8 cellular contexts compared by ENCODE assay signal in the genomic region with DNA sequence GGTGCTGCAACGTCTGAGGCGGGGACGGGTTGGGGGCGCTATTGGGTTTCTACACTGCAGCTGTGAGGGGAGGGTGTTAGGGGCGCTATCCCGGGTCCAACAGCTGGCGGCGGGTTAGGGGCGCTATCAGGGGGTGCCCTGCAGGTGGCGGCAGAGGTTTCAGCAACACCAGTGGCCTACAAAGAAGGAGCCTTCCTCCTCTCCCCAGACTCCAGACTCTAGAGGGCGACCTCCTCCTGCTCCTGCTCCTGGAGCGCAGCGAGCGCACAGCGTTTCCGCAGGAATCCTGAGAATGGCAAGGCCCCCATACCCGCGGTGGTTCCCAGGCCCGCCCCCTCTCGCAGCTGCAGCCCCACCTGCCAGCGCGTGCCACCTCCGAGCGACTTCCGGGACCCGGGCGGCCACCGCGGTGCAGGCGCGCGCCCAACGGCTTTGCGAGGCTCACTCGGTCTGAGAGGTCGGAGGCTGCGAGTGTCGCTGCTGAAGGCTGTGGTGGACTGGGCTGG. TPM values are rescaled to one million over a fixed set of nuclear protein-coding genes. Genes with fewer than 3 reads are reported as not detected.
A peak's percentile ranks its signal among the peaks of the same experiment; 100 is the strongest.
DNase-seq lines count a peak whose midpoint lies in the region; ATAC-seq lines count a peak whose summit lies in the region.
"Not testable (repeated sequence)": the region's sequence is repeated elsewhere in the genome, so short reads cannot be mapped to it uniquely, and the experiment has no call there.

No MANE protein-coding gene starts in this region.

- H3K27me3 ChIP-seq in mucosa of rectum (ENCODE audit: control insufficient read depth in 2 of 2, insufficient read depth in 2 of 2, low read length in 2 of 2): not testable (repeated sequence)

- not testable (repeated sequence) for H3K9me3 ChIP-seq in mucosa of rectum (ENCODE audit: control insufficient read depth in 2 of 2, low read length in 2 of 2)

- ATAC-seq in GM21360 (IDR thresholded peaks at IDR 0.05; ENCODE audit: unreplicated experiment) (peak; percentile 97), HG03571 (IDR thresholded peaks at IDR 0.05; ENCODE audit: unreplicated experiment) (peak; percentile 92), esophagus mucosa (peak; percentile 95)

- not testable (repeated sequence) for H3K27ac ChIP-seq in mucosa of rectum (ENCODE audit: low read depth in 2 of 2, low read length in 2 of 2)

- not testable (repeated sequence) for H3K9ac ChIP-seq in mucosa of rectum (ENCODE audit: low read depth in 1 of 2, low read length in 2 of 2)

- peak overlapping the region; percentile 61 to 66 for H3K4me3 ChIP-seq in mucosa of rectum (ENCODE audit: low read length in 2 of 2)

- not testable (repeated sequence) for H3K4me1 ChIP-seq in mucosa of rectum (ENCODE audit: control insufficient read depth in 2 of 2, insufficient read depth in 2 of 2, low read length in 2 of 2)

- DNase-seq in D341Med (ENCODE audit: low spot score) (peak; percentile 82), OCI-M1 (lab: John Stamatoyannopoulos, UW) (peak; percentile 89)
- peak; percentile 81 for DNase-seq in activated T-cell treated with anti-CD3 and anti-CD28 coated beads, Interleukin-2, amount 50 U/mL, for 1 hour
- peak; percentile 88 for DNase-seq in stimulated activated CD8-positive, alpha-beta memory T cell treated with anti-CD3 and anti-CD28 coated beads, Interleukin-4, amount 100 ng/mL, for 48 hours

- H3K36me3 ChIP-seq in mucosa of rectum (ENCODE audit: control insufficient read depth in 2 of 2, insufficient read depth in 2 of 2, low read length in 2 of 2): not testable (repeated sequence)

RNA-seq across cellular contexts. Expression of gene ZNF519, which starts 46.5 kb away (rescaled TPM):
- total RNA-seq in esophagus mucosa: 6.7 TPM
